8 cellular contexts compared by ENCODE assay signal in genomic region chr3:150765949-150766720, GRCh38. TPM values are rescaled to one million over a fixed set of nuclear protein-coding genes. Genes with fewer than 3 reads are reported as not detected.
A peak's percentile ranks its signal among the peaks of the same experiment; 100 is the strongest.
DNase-seq lines count a peak whose midpoint lies in the region; ATAC-seq and TF ChIP-seq lines count a peak whose summit lies in the region.

No MANE protein-coding gene starts in this region.

- CTCF ChIA-PET in HCT116 (lab: Charles Lee) (interaction anchor here (1.0 kb wide), 1 partner anchor 22 kb away, joined by 4 read pairs; no protein-coding TSS in a partner anchor), PC-3 (lab: Charles Lee) (no interaction called here)
- CTCF ChIA-PET in CD8-positive, alpha-beta T cell (lab: Charles Lee) = interaction anchor here (0.6 to 3.0 kb wide), 5 partner anchors 19 to 98 kb away, joined by 3 to 19 read pairs (median 3); no protein-coding TSS in a partner anchor

- H3K56ac ChIP-seq in mesendoderm (ENCODE audit: low read length) = no peak overlapping the region

- H3K4me3 Mint-ChIP-seq in CD8-positive, alpha-beta T cell = no peak overlapping the region

- H2AFZ ChIP-seq in HCT116 (ENCODE audit: low read depth, low read length, poor library complexity, severe bottlenecking) (no peak overlapping the region), PC-3 (ENCODE audit: low read length) (no peak overlapping the region)

- H3K36me3 ChIP-seq in HCT116 (ENCODE audit: control insufficient read depth in 1 of 2, insufficient read depth in 2 of 2, low read length in 2 of 2) = no peaks in the 10 kb centered on the region
- H3K36me3 ChIP-seq in PC-3 (ENCODE audit: low read depth, low read length) = no peaks in the 10 kb centered on the region
- H3K36me3 ChIP-seq in mesendoderm (ENCODE audit: control insufficient read depth, insufficient read depth, low read length) = no peaks in the 10 kb centered on the region
- H3K36me3 ChIP-seq in CD8-positive, alpha-beta T cell (ENCODE audit: insufficient read depth, low read length) = no peaks in the 10 kb centered on the region
- no peaks in the 10 kb centered on the region for H3K36me3 ChIP-seq in left ventricle myocardium inferior
- no peaks in the 10 kb centered on the region for H3K36me3 ChIP-seq in tibial nerve

- WGBS in mesendoderm (ENCODE audit: extremely low coverage, insufficient coverage, low lambda C conversion rate) = no CpG with 5 or more reads among the region's 8 CpGs
- 71 to 82% methylated on average over 8 of the region's 8 CpGs for WGBS in tibial nerve, 2 donors

- H3K4me2 ChIP-seq in HCT116 (ENCODE audit: low read length) (peak overlapping the region; percentile 31), PC-3 (ENCODE audit: low read length) (peak overlapping the region; percentile 18), mesendoderm (ENCODE audit: low read length) (no peak overlapping the region)

- no peak overlapping the region for H4K5ac ChIP-seq in mesendoderm (ENCODE audit: low read length)

- H3K27ac ChIP-seq in HCT116 (ENCODE audit: low read depth, low read length) = no peak overlapping the region
- H3K27ac ChIP-seq in PC-3 (ENCODE audit: low read length) = no peak overlapping the region
- no peak overlapping the region for H3K27ac ChIP-seq in mesendoderm (ENCODE audit: low read depth, low read length)
- H3K27ac ChIP-seq in CD8-positive, alpha-beta T cell (ENCODE audit: low read depth, low read length) = no peak overlapping the region
- H3K27ac ChIP-seq in left ventricle myocardium inferior (replicated peaks) = no peak overlapping the region
- no peak overlapping the region for H3K27ac ChIP-seq in tibial nerve

- H3K4me3 ChIP-seq in HCT116 (replicated peaks in 1 of 2; ENCODE audit: low read depth in 1 of 2, low read length in 2 of 2) (no peak overlapping the region), PC-3 (ENCODE audit: low read length) (no peak overlapping the region), mesendoderm (ENCODE audit: low read length) (no peak overlapping the region), left ventricle myocardium inferior (no peak overlapping the region), tibial nerve (no peak overlapping the region)
- no peak overlapping the region for H3K4me3 ChIP-seq in CD8-positive, alpha-beta T cell (ENCODE audit: low read depth, low read length)

- RAD21 ChIA-PET in HCT116 (lab: Charles Lee; ENCODE audit: low non-redundant PET in 1 of 2, low total read pairs in 2 of 2, uncharacterized antibody in 2 of 2, unreplicated experiment in 2 of 2) = no interaction called here

- peaks cover 3% of the 10 kb centered on the region; the same call in 1 of the 2 replicates for H4K20me1 ChIP-seq in HCT116 (ENCODE audit: insufficient read depth)
- H4K20me1 ChIP-seq in PC-3 (ENCODE audit: low read length) = peaks cover 4% of the 10 kb centered on the region

- H3K4me1 ChIP-seq in HCT116 (ENCODE audit: control insufficient read depth in 1 of 2, insufficient read depth in 2 of 2, low read length in 2 of 2) (peaks cover 21 to 32% of the 10 kb centered on the region in 2 experiments), PC-3 (ENCODE audit: insufficient read depth, low read length) (peaks cover 25% of the 10 kb centered on the region), mesendoderm (ENCODE audit: control insufficient read depth, low read depth, low read length) (peaks cover 10% of the 10 kb centered on the region), left ventricle myocardium inferior (peaks cover 44% of the 10 kb centered on the region), tibial nerve (peaks cover 0 to 26% (median 2%) of the 10 kb centered on the region in 4 donors)
- H3K4me1 ChIP-seq in CD8-positive, alpha-beta T cell (ENCODE audit: insufficient read depth, low read length) = peaks cover 17% of the 10 kb centered on the region

- H3K9me2 ChIP-seq in HCT116 (ENCODE audit: insufficient read depth) = no peaks in the 10 kb centered on the region
- H3K9me2 ChIP-seq in PC-3 (replicated peaks; ENCODE audit: low read length) = no peaks in the 10 kb centered on the region

- H2BK5ac ChIP-seq in mesendoderm (ENCODE audit: low read length) = no peak overlapping the region

- H3K23ac ChIP-seq in mesendoderm (ENCODE audit: low read length) = no peak overlapping the region

- no peak overlapping the region for H2BK120ac ChIP-seq in mesendoderm (ENCODE audit: low read depth, low read length)

- H3K27ac Mint-ChIP-seq in CD8-positive, alpha-beta T cell = no peak overlapping the region

- no peak overlapping the region for H4K8ac ChIP-seq in mesendoderm (ENCODE audit: low read depth, low read length)

- no peaks in the 10 kb centered on the region for H3K9me3 Mint-ChIP-seq in CD8-positive, alpha-beta T cell

- intact Hi-C loops in HCT116 (cut with micrococcal nuclease) = no loop called here
- intact Hi-C loops in PC-3 (cut with micrococcal nuclease) = loop anchor here (2.0 kb wide), 1 partner anchor 19 kb away; no protein-coding TSS in a partner anchor
- intact Hi-C loops in CD8-positive, alpha-beta T cell (cut with DNase I, micrococcal nuclease) = loop anchor here (2.0 to 10.0 kb wide), 6 partner anchors 131 to 1771 kb away; partner anchors contain the start of genes MED12L (in 2 of the 2), GYG1 (in 1 of the 2), PFN2 (in 1 of the 2) and RNF13 (in 1 of the 2)
- intact Hi-C loops in left ventricle myocardium inferior (cut with micrococcal nuclease) = no loop called here

- no peaks in the 10 kb centered on the region for H3K27me3 Mint-ChIP-seq in CD8-positive, alpha-beta T cell (ENCODE audit: low read depth)

- no peak for TF ChIP-seq RAD21 in HCT116 (IDR thresholded peaks at IDR 0.05; ENCODE audit: low read depth)

- POLR2A ChIA-PET in HCT116 (lab: Charles Lee) = no interaction called here
- POLR2A ChIA-PET in PC-3 (lab: Charles Lee; ENCODE audit: unreplicated experiment) = no interaction called here
- POLR2A ChIA-PET in CD8-positive, alpha-beta T cell (lab: Charles Lee) = no interaction called here

- no peaks in the 10 kb centered on the region for H3F3A ChIP-seq in PC-3 (ENCODE audit: low read length, unreplicated experiment)

- H3K27me3 ChIP-seq in HCT116 (ENCODE audit: insufficient read depth, low read length) (no peaks in the 10 kb centered on the region), PC-3 (ENCODE audit: low read length) (no peaks in the 10 kb centered on the region), mesendoderm (ENCODE audit: insufficient read depth, low read length, poor library complexity) (no peaks in the 10 kb centered on the region), left ventricle myocardium inferior (ENCODE audit: low read depth) (no peaks in the 10 kb centered on the region), tibial nerve (no peaks in the 10 kb centered on the region)
- H3K27me3 ChIP-seq in CD8-positive, alpha-beta T cell (ENCODE audit: insufficient read depth, low read length) = no peaks in the 10 kb centered on the region

- H3K79me2 ChIP-seq in HCT116 (ENCODE audit: insufficient read depth, low read length) = peaks cover 13% of the 10 kb centered on the region
- H3K79me2 ChIP-seq in PC-3 (ENCODE audit: low read length) = peaks cover 19% of the 10 kb centered on the region
- H3K79me2 ChIP-seq in mesendoderm (ENCODE audit: control insufficient read depth, insufficient read depth, low read length) = peaks cover under 1% of the 10 kb centered on the region

- no peak overlapping the region for H2AK5ac ChIP-seq in mesendoderm (ENCODE audit: low read length)

- TF ChIP-seq EP300 in tibial nerve (IDR thresholded peaks at IDR 0.05) = no peak

- BruUV-seq in HCT116 (replicated peaks; lab: Mats Ljungman, UMichigan) (no TSS peak), PC-3 (replicated peaks; lab: Mats Ljungman, UMichigan) (no TSS peak)

- H3K9ac ChIP-seq in HCT116 (ENCODE audit: low read length) (no peak overlapping the region), PC-3 (ENCODE audit: low read length) (no peak overlapping the region), mesendoderm (ENCODE audit: low read length) (no peak overlapping the region)

- peaks cover 12% of the 10 kb centered on the region for H3K36me3 Mint-ChIP-seq in CD8-positive, alpha-beta T cell

- no peak overlapping the region for H3K4ac ChIP-seq in mesendoderm (ENCODE audit: low read depth, low read length)

- DNase-seq in HCT116 (ENCODE audit: low read depth, low spot score) (no peak), PC-3 (peak; percentile 58), mesendoderm (peak; percentile 76), GF-D8 (lab: John Stamatoyannopoulos, UW) (no peak), left ventricle myocardium inferior (no peak), tibial nerve (ENCODE audit: low spot score in 2 of 2) (no peak)
- DNase-seq in CD8-positive, alpha-beta T cell = no peak

- TF ChIP-seq POLR2A in HCT116 (IDR thresholded peaks at IDR 0.05; ENCODE audit: borderline replicate concordance, extremely low read depth, insufficient read depth, insufficient read length) (no peak), tibial nerve (IDR thresholded peaks at IDR 0.05) (no peak)

- no peak for TF ChIP-seq CTCF in HCT116 (IDR thresholded peaks at IDR 0.05 in 2 of 3, conservative IDR thresholded peaks at IDR 0.05 in 1 of 3; ENCODE audit: borderline replicate concordance in 1 of 3, insufficient read depth in 1 of 3, low read depth in 2 of 3, low read length in 2 of 3)
- no peak for TF ChIP-seq CTCF in PC-3 (conservative IDR thresholded peaks at IDR 0.05; ENCODE audit: low read depth, low read length)
- TF ChIP-seq CTCF in CD8-positive, alpha-beta T cell (IDR thresholded peaks at IDR 0.05) = no peak
- no peak for TF ChIP-seq CTCF in left ventricle myocardium inferior (IDR thresholded peaks at IDR 0.05; ENCODE audit: borderline replicate concordance)
- no peak for TF ChIP-seq CTCF in tibial nerve (IDR thresholded peaks at IDR 0.05)

- H3K18ac ChIP-seq in mesendoderm (ENCODE audit: low read length) = no peak overlapping the region

- no peaks in the 10 kb centered on the region for H3K79me1 ChIP-seq in mesendoderm (ENCODE audit: low read length)

- H3K9me3 ChIP-seq in HCT116 (ENCODE audit: control insufficient read depth in 1 of 2, insufficient read depth in 1 of 2, low read depth in 1 of 2, low read length in 2 of 2) = no peaks in the 10 kb centered on the region
- no peaks in the 10 kb centered on the region for H3K9me3 ChIP-seq in PC-3 (ENCODE audit: low read length)
- H3K9me3 ChIP-seq in CD8-positive, alpha-beta T cell (ENCODE audit: low read length) = no peaks in the 10 kb centered on the region
- H3K9me3 ChIP-seq in left ventricle myocardium inferior (replicated peaks) = no peaks in the 10 kb centered on the region
- H3K9me3 ChIP-seq in tibial nerve = no peaks in the 10 kb centered on the region

- H3K4me1 Mint-ChIP-seq in CD8-positive, alpha-beta T cell (ENCODE audit: low read depth) = peaks cover 19% of the 10 kb centered on the region

- no peak overlapping the region for H2BK15ac ChIP-seq in mesendoderm (replicated peaks; ENCODE audit: low read depth)

- peak; percentile 20 for ATAC-seq in GM18511 (IDR thresholded peaks at IDR 0.05; ENCODE audit: unreplicated experiment)
- no peak for ATAC-seq in HCT116
- no peak for ATAC-seq in PC-3
- no peak for ATAC-seq in CD8-positive, alpha-beta T cell

TF ChIP-seq in HCT116, 20 proteins besides CTCF, POLR2A, EP300 and RAD21 (continues in another document):
- 0 out of 2 replicates have a peak, but pooled peaks have one; percentile 33 for TF ChIP-seq FOSL1 (IDR thresholded peaks at IDR 0.05; ENCODE audit: low read depth)

RNA-seq across cellular contexts. Expression of gene SIAH2, which starts 3.2 kb away (rescaled TPM):
- total RNA-seq in HCT116 (2021; ENCODE audit: unreplicated experiment) (39.9 TPM), PC-3 (2014; rRNA removed) (37.8 and 51.8 TPM in 2 replicates), left ventricle myocardium inferior (23.0 TPM), tibial nerve (10 to 100 TPM; 60.5 to 73.7 (median 62.7) TPM)
- polyA plus RNA-seq in HCT116 (2012) = 46.6 and 62.1 TPM in 2 replicates
- polyA plus RNA-seq in mesendoderm (2013, experiment 1 of 2) = 26.5 TPM
- polyA plus RNA-seq in mesendoderm (2013, experiment 2 of 2) = 27.3 TPM
- 10 to 100 TPM; 57.0 to 65.4 TPM for total RNA-seq in CD8-positive, alpha-beta T cell

Comparison
In these comparisons a context has a peak if more than half of its experiments do, and no peak if none do; other contexts are left out.
1. DNase-seq: peak in PC-3 (single experiment) and mesendoderm (single experiment); none in HCT116 (single experiment), GF-D8 (single experiment), CD8-positive, alpha-beta T cell (0 of 7), left ventricle myocardium inferior (single experiment) and tibial nerve (0 of 2).
2. intact Hi-C loops: an anchor here in PC-3 (2.0 kb wide) and CD8-positive, alpha-beta T cell (2.0 to 10.0 kb wide); none called in HCT116 and left ventricle myocardium inferior.